Comparison of ENCODE assay signal across 11 cellular contexts in genomic region chr17:81252336-81253329, GRCh38. TPM values are rescaled to one million over a fixed set of nuclear protein-coding genes. Genes with fewer than 3 reads are reported as not detected.
A peak's percentile ranks its signal among the peaks of the same experiment; 100 is the strongest.
DNase-seq lines count a peak whose midpoint lies in the region; ATAC-seq and TF ChIP-seq lines count a peak whose summit lies in the region.
"Had no signal": no experiment of that assay in that cellular context is flagged by ENCODE, and none has a peak within 500 bp of the region (broad histone marks: within the 10 kb centered on the region; RNA-seq: fewer than 3 reads in every experiment).

No MANE protein-coding gene starts in this region.

- DNase-seq in BE2C: peak; percentile 57
- no peak for DNase-seq in Caco-2
- DNase-seq in NT2/D1 (ENCODE audit: low read depth, low spot score): no peak
- DNase-seq in immature natural killer cell: no peak
- no peak for DNase-seq in stimulated activated CD8-positive, alpha-beta memory T cell treated with anti-CD3 and anti-CD28 coated beads, Interleukin-4, amount 100 ng/mL, for 48 hours
- DNase-seq in T-helper 9 cell: no peak
- no peak for DNase-seq in 8988T
- DNase-seq: amniotic stem cell; NK-92 treated with Interleukin-12 subunit alpha and Interleukin-12 subunit beta, amount 100 ng/mL, for 24 hours had no signal

- H3K4me3 ChIP-seq in BE2C (ENCODE audit: low read depth, low read length) (no peak overlapping the region), Caco-2 (ENCODE audit: low read depth, low read length) (no peak overlapping the region), NT2/D1 (ENCODE audit: insufficient read length, low read depth) (no peak overlapping the region)

- H3K36me3 Mint-ChIP-seq in Caco-2 (ENCODE audit: insufficient read depth, unreplicated experiment) (peaks cover 51% of the 10 kb centered on the region), immature natural killer cell (peaks cover 4 to 6% (median 4%) of the 10 kb centered on the region in 3 donors)

- no peaks in the 10 kb centered on the region for H3K9me3 ChIP-seq in BE2C
- H3K9me3 ChIP-seq in Caco-2: peaks cover 6% of the 10 kb centered on the region; the same call in 1 of the 2 replicates
- no peaks in the 10 kb centered on the region for H3K9me3 ChIP-seq in NT2/D1 (ENCODE audit: insufficient read depth, low read length)

- H3K27me3 Mint-ChIP-seq in Caco-2 (ENCODE audit: insufficient read depth, unreplicated experiment) (no peaks in the 10 kb centered on the region), immature natural killer cell (ENCODE audit: low read depth in 3 of 3) (peaks cover 5 to 10% (median 7%) of the 10 kb centered on the region in 3 donors)

- H3K9ac ChIP-seq in NT2/D1 (ENCODE audit: insufficient read length, low read depth): peak overlapping the region; percentile 27

- CTCF ChIA-PET in Caco-2 (lab: Charles Lee): interaction anchor here (1.0 to 3.8 kb wide), 2 partner anchors 57 to 232 kb away, joined by 3 to 28 read pairs; no protein-coding TSS in a partner anchor

- TSS peak; percentile 22 for BruUV-seq in Caco-2 (replicated peaks; lab: Mats Ljungman, UMichigan)

- H3K4me1 ChIP-seq in BE2C: peaks cover 31% of the 10 kb centered on the region
- H3K4me1 ChIP-seq in Caco-2: no peaks in the 10 kb centered on the region
- peaks cover 32% of the 10 kb centered on the region for H3K4me1 ChIP-seq in NT2/D1 (ENCODE audit: insufficient read depth, insufficient read length)

- POLR2A ChIA-PET in Caco-2 (lab: Charles Lee): no interaction called here

- H3K4me3 Mint-ChIP-seq in Caco-2 (ENCODE audit: unreplicated experiment) (no peak overlapping the region), immature natural killer cell (peak overlapping the region in 2 of 5 donors; percentile 28 to 42)
- H3K4me3 Mint-ChIP-seq: T-helper 1 cell treated with Interleukin-12 subunit alpha and Interleukin-12 subunit beta and Interleukin-4 antibody, amounts not matched to agents 30 μg/mL and 1 μg/mL, for 36 hours had no signal

- H3K27me3 ChIP-seq in BE2C (no peaks in the 10 kb centered on the region), Caco-2 (replicated peaks; ENCODE audit: control insufficient read depth, insufficient read depth, low read length) (no peaks in the 10 kb centered on the region), NT2/D1 (ENCODE audit: insufficient read depth, insufficient read length) (no peaks in the 10 kb centered on the region)

- H3K4me1 Mint-ChIP-seq in Caco-2 (ENCODE audit: low read depth, unreplicated experiment) (no peaks in the 10 kb centered on the region), immature natural killer cell (peaks cover 11 to 22% of the 10 kb centered on the region in 2 donors)

- ATAC-seq in GM19395 (IDR thresholded peaks at IDR 0.05; ENCODE audit: unreplicated experiment): no peak

- TF ChIP-seq CTCF in BE2C (IDR thresholded peaks at IDR 0.05; ENCODE audit: low read depth, low read length): no peak
- no peak for TF ChIP-seq CTCF in Caco-2 (IDR thresholded peaks at IDR 0.05; ENCODE audit: insufficient read depth in 1 of 2, low read depth in 1 of 2, low read length in 1 of 2, severe bottlenecking in 1 of 2, unreplicated experiment in 1 of 2)

- H3K36me3 ChIP-seq in BE2C: no peaks in the 10 kb centered on the region; the same call in 1 of the 2 replicates
- H3K36me3 ChIP-seq in Caco-2 (ENCODE audit: control insufficient read depth, insufficient read depth, low read length): peaks cover 3% of the 10 kb centered on the region; the same call in 1 of the 2 replicates
- H3K36me3 ChIP-seq in NT2/D1 (ENCODE audit: insufficient read depth, insufficient read length, low read length): peaks cover 54% of the 10 kb centered on the region

- intact Hi-C loops in Caco-2 (cut with micrococcal nuclease; ENCODE audit: unreplicated experiment): loop anchor here (1.0 kb wide), 2 partner anchors 232 to 349 kb away; no protein-coding TSS in a partner anchor

- H3K9me3 Mint-ChIP-seq in Caco-2 (ENCODE audit: unreplicated experiment) (no peaks in the 10 kb centered on the region), immature natural killer cell (peaks cover 0 to 2% (median 0%) of the 10 kb centered on the region in 6 donors)
- H3K9me3 Mint-ChIP-seq: T-helper 1 cell treated with Interleukin-12 subunit alpha and Interleukin-12 subunit beta and Interleukin-4 antibody, amounts not matched to agents 30 μg/mL and 1 μg/mL, for 36 hours had no signal

- no peak overlapping the region for H3K27ac Mint-ChIP-seq in Caco-2 (ENCODE audit: unreplicated experiment)
- H3K27ac Mint-ChIP-seq in immature natural killer cell: peak overlapping the region; percentile 60 to 88 (median 82)

RNA-seq across cellular contexts. Expression of gene NDUFAF8, which starts 13.5 kb away (rescaled TPM):
- 287 TPM for polyA plus RNA-seq in BE2C (2012; ENCODE audit: insufficient read depth, insufficient read length, low read depth)
- total RNA-seq in Caco-2 (2022): 65.0 and 66.7 TPM in 2 replicates
- polyA plus RNA-seq in immature natural killer cell: 100 to 1,000 TPM in 1 of 3 donors, 10 to 100 TPM in 2; 61.2 to 121 (median 67.8) TPM

RNA-seq across cellular contexts. Expression of gene TEPSIN, which starts 13.8 kb away (rescaled TPM):
- 43.8 TPM for polyA plus RNA-seq in BE2C (2012; ENCODE audit: insufficient read depth, insufficient read length, low read depth)
- 38.7 and 40.3 TPM in 2 replicates for total RNA-seq in Caco-2 (2022)
- 1 to 10 TPM; 1.6 to 7.3 (median 5.0) TPM for polyA plus RNA-seq in immature natural killer cell

RNA-seq across cellular contexts. Expression of gene CEP131, which starts 29.9 kb away (rescaled TPM):
- 25.5 TPM for polyA plus RNA-seq in BE2C (2012; ENCODE audit: insufficient read depth, insufficient read length, low read depth)
- 28.4 and 29.4 TPM in 2 replicates for total RNA-seq in Caco-2 (2022)
- polyA plus RNA-seq in immature natural killer cell: 1 to 10 TPM in 2 of 3 donors, under 1 TPM in 1; 0.43 to 7.4 (median 1.5) TPM

RNA-seq across cellular contexts. Expression of gene SLC38A10, which starts 42.5 kb away (rescaled TPM):
- polyA plus RNA-seq in BE2C (2012; ENCODE audit: insufficient read depth, insufficient read length, low read depth): 41.2 TPM
- 131 and 137 TPM in 2 replicates for total RNA-seq in Caco-2 (2022)
- 10 to 100 TPM; 46.8 to 98.7 (median 46.8) TPM for polyA plus RNA-seq in immature natural killer cell
